In genomic region chr1:20165522-20165951, GRCh38 we compare ENCODE assay signal across 9 cellular contexts. TPM values are rescaled to one million over a fixed set of nuclear protein-coding genes. Genes with fewer than 3 reads are reported as not detected.
DNase-seq lines count a peak whose midpoint lies in the region; ATAC-seq and TF ChIP-seq lines count a peak whose summit lies in the region.
"Had no signal": no experiment of that assay in that cellular context is flagged by ENCODE, and none has a peak within 500 bp of the region (broad histone marks: within the 10 kb centered on the region; RNA-seq: fewer than 3 reads in every experiment).

No MANE protein-coding gene starts in this region.

- BruUV-seq in Caco-2 (replicated peaks; lab: Mats Ljungman, UMichigan) (no TSS peak), IMR-90 (replicated peaks; lab: Mats Ljungman, UMichigan) (no TSS peak)

- H4K5ac ChIP-seq in IMR-90 (ENCODE audit: low read depth, low read length): no peak overlapping the region

- H3K23ac ChIP-seq in IMR-90 (ENCODE audit: low read depth, low read length): no peak overlapping the region

- no peak overlapping the region for H3K14ac ChIP-seq in IMR-90 (replicated peaks; ENCODE audit: low read depth, low read length)

- peak; percentile 40 for ATAC-seq in IMR-90 (ENCODE audit: low read depth)
- ATAC-seq in HG03565 (IDR thresholded peaks at IDR 0.05; ENCODE audit: unreplicated experiment): no peak

- H2AFZ ChIP-seq in IMR-90 (replicated peaks; ENCODE audit: low read length, poor library complexity): no peak overlapping the region

- H2BK5ac ChIP-seq in IMR-90 (ENCODE audit: low read depth, low read length, poor library complexity, severe bottlenecking): no peak overlapping the region

- no peak overlapping the region for H4K8ac ChIP-seq in IMR-90 (ENCODE audit: low read depth in 2 of 2, low read length in 2 of 2)

- no peak overlapping the region for H2AK9ac ChIP-seq in IMR-90 (replicated peaks; ENCODE audit: low read depth, low read length, poor library complexity)

- POLR2A ChIA-PET in Caco-2 (lab: Charles Lee): no interaction called here
- POLR2A ChIA-PET in IMR-90 (lab: Charles Lee; ENCODE audit: unreplicated experiment): interaction anchor here (0.6 kb wide), 1 partner anchor 413 kb away, joined by 3 read pairs; no protein-coding TSS in a partner anchor

- no peak overlapping the region for H3K56ac ChIP-seq in IMR-90 (ENCODE audit: extremely low read depth, insufficient read depth, low read length)

- TF ChIP-seq RAD21 in IMR-90 (IDR thresholded peaks at IDR 0.05; ENCODE audit: low read length): no peak

- no peak overlapping the region for H3K27ac Mint-ChIP-seq in Caco-2 (ENCODE audit: unreplicated experiment)

- no peaks in the 10 kb centered on the region for H3K79me1 ChIP-seq in IMR-90 (ENCODE audit: low read depth in 1 of 2, low read length in 2 of 2)

- H3K36me3 ChIP-seq in Caco-2 (ENCODE audit: control insufficient read depth, insufficient read depth, low read length): no peaks in the 10 kb centered on the region
- H3K36me3 ChIP-seq in IMR-90 (ENCODE audit: control insufficient read depth, insufficient read depth, low read length): no peaks in the 10 kb centered on the region
- no peaks in the 10 kb centered on the region for H3K36me3 ChIP-seq in WERI-Rb-1
- H3K36me3 ChIP-seq in ascending aorta: no peaks in the 10 kb centered on the region

- CTCF ChIA-PET in Caco-2 (lab: Charles Lee) (no interaction called here), IMR-90 (lab: Yijun Ruan, JAX) (interaction anchor here (1.0 kb wide), 1 partner anchor 329 kb away, joined by 3 read pairs; no protein-coding TSS in a partner anchor)

- dilution Hi-C loops in IMR-90 (cut with HindIII; ENCODE audit: low sequenced_read_pairs, unreplicated experiment): no loop called here

- no peaks in the 10 kb centered on the region for H4K20me1 ChIP-seq in IMR-90 (ENCODE audit: insufficient read depth, low read length)

- TF ChIP-seq CTCF in Caco-2 (IDR thresholded peaks at IDR 0.05; ENCODE audit: insufficient read depth in 1 of 2, low read depth in 1 of 2, low read length in 1 of 2, severe bottlenecking in 1 of 2, unreplicated experiment in 1 of 2): peak; percentile 0 to 18
- TF ChIP-seq CTCF in IMR-90 (conservative IDR thresholded peaks at IDR 0.05; ENCODE audit: low read depth, low read length): 0 out of 2 replicates have a peak, but pooled peaks have one; percentile 12
- peak; percentile 60 for TF ChIP-seq CTCF in WERI-Rb-1 (IDR thresholded peaks at IDR 0.05; ENCODE audit: low read depth, low read length)
- no peak for TF ChIP-seq CTCF in ascending aorta (IDR thresholded peaks at IDR 0.05)

- in situ Hi-C loops in IMR-90 (cut with MboI; ENCODE audit: low sequenced_read_pairs): no loop called here

- H3K9me1 ChIP-seq in IMR-90 (ENCODE audit: insufficient read depth, low read length): no peaks in the 10 kb centered on the region

- H3K36me3 Mint-ChIP-seq in Caco-2 (ENCODE audit: insufficient read depth, unreplicated experiment): no peaks in the 10 kb centered on the region

- peaks cover 2% of the 10 kb centered on the region for H3K27me3 Mint-ChIP-seq in Caco-2 (ENCODE audit: insufficient read depth, unreplicated experiment)

- H3K4me1 ChIP-seq in Caco-2 (no peaks in the 10 kb centered on the region), IMR-90 (ENCODE audit: control insufficient read depth, insufficient read depth, low read length) (no peaks in the 10 kb centered on the region; the same call in 1 of the 2 replicates), ascending aorta (no peaks in the 10 kb centered on the region)
- H3K4me1 ChIP-seq: psoas muscle had no signal

- no peak overlapping the region for H3K27ac ChIP-seq in IMR-90 (ENCODE audit: insufficient read depth, low read length)
- H3K27ac ChIP-seq in WERI-Rb-1: no peak overlapping the region
- H3K27ac ChIP-seq in ascending aorta: no peak overlapping the region
- H3K27ac ChIP-seq: psoas muscle had no signal

- H2BK15ac ChIP-seq in IMR-90 (ENCODE audit: low read depth, low read length): no peak overlapping the region

- WGBS in IMR-90 (ENCODE audit: extremely low coverage in 2 of 2, insufficient read length in 1 of 2), 2 experiments: no CpG with 5 or more reads among the region's 16 CpGs

- no peak for TF ChIP-seq POLR2A in IMR-90 (IDR thresholded peaks at IDR 0.05; ENCODE audit: low read depth, low read length)

- no peak for DNase-seq in Caco-2
- no peak for DNase-seq in IMR-90
- DNase-seq in WERI-Rb-1: peak; percentile 21
- DNase-seq in left kidney (ENCODE audit: low read depth, low spot score): peak; percentile 44
- DNase-seq in ascending aorta (ENCODE audit: low spot score in 2 of 2): no peak
- no peak for DNase-seq in SHP77 treated with DMSO at 0.1 percent for 48 hours (lab: John Stamatoyannopoulos, UW)
- DNase-seq in D341Med (ENCODE audit: low spot score): no peak
- DNase-seq: psoas muscle had no signal

- no peaks in the 10 kb centered on the region for H3K27me3 ChIP-seq in Caco-2 (replicated peaks; ENCODE audit: control insufficient read depth, insufficient read depth, low read length)
- peaks cover 16% of the 10 kb centered on the region for H3K27me3 ChIP-seq in IMR-90 (ENCODE audit: control insufficient read depth, insufficient read depth, low read length)
- H3K27me3 ChIP-seq in WERI-Rb-1 (ENCODE audit: insufficient read depth, low read depth, severe bottlenecking): peaks cover 70% of the 10 kb centered on the region
- H3K27me3 ChIP-seq in ascending aorta: no peaks in the 10 kb centered on the region

- H3K9me3 ChIP-seq in Caco-2: peaks cover 2% of the 10 kb centered on the region; the same call in 1 of the 2 replicates
- H3K9me3 ChIP-seq in IMR-90 (ENCODE audit: control insufficient read depth, insufficient read depth, low read length): peaks cover 11% of the 10 kb centered on the region
- peaks cover 29% of the 10 kb centered on the region for H3K9me3 ChIP-seq in WERI-Rb-1 (ENCODE audit: severe bottlenecking)
- peaks cover 6 to 18% of the 10 kb centered on the region in 2 donors for H3K9me3 ChIP-seq in ascending aorta
- H3K9me3 ChIP-seq: psoas muscle had no signal

- no peak overlapping the region for H2BK20ac ChIP-seq in IMR-90 (ENCODE audit: low read depth, low read length)

- no peak overlapping the region for H3K4ac ChIP-seq in IMR-90 (ENCODE audit: low read depth, low read length)

- intact Hi-C loops in Caco-2 (cut with micrococcal nuclease; ENCODE audit: unreplicated experiment) (no loop called here), IMR-90 (cut with micrococcal nuclease) (no loop called here), ascending aorta (cut with DNase I) (no loop called here)

- H3K4me2 ChIP-seq in IMR-90 (ENCODE audit: low read depth, low read length): no peak overlapping the region

- H3K4me3 Mint-ChIP-seq in Caco-2 (ENCODE audit: unreplicated experiment): no peak overlapping the region

- H4K91ac ChIP-seq in IMR-90 (ENCODE audit: insufficient read depth, low read depth, low read length): no peak overlapping the region

- no peak overlapping the region for H3K18ac ChIP-seq in IMR-90 (ENCODE audit: low read depth, low read length)

- H3K9me3 Mint-ChIP-seq in Caco-2 (ENCODE audit: unreplicated experiment): peaks cover 20% of the 10 kb centered on the region

- H3K4me3 ChIP-seq in Caco-2 (ENCODE audit: low read depth, low read length) (no peak overlapping the region), IMR-90 (ENCODE audit: insufficient read depth, low read depth, low read length) (no peak overlapping the region), WERI-Rb-1 (ENCODE audit: low read depth, low read length) (no peak overlapping the region), ascending aorta (no peak overlapping the region)
- H3K4me3 ChIP-seq: psoas muscle had no signal

- H3K9ac ChIP-seq in IMR-90 (ENCODE audit: low read depth, low read length): no peak overlapping the region

- H2BK120ac ChIP-seq in IMR-90 (ENCODE audit: low read depth, low read length): no peak overlapping the region

- H2AK5ac ChIP-seq in IMR-90 (ENCODE audit: low read depth, low read length): no peak overlapping the region

- no peaks in the 10 kb centered on the region for H3K4me1 Mint-ChIP-seq in Caco-2 (ENCODE audit: low read depth, unreplicated experiment)

TF ChIP-seq in IMR-90, 13 proteins besides CTCF, POLR2A, EP300 and RAD21:
- no peak for TF ChIP-seq MAFK (IDR thresholded peaks at IDR 0.05; ENCODE audit: low read depth, low read length)
- TF ChIP-seq USF2 (IDR thresholded peaks at IDR 0.05; ENCODE audit: low read depth, low read length): no peak
- no peak for TF ChIP-seq CHD1 (IDR thresholded peaks at IDR 0.05; ENCODE audit: low read depth, low read length)
- no peak for TF ChIP-seq SMC3 (IDR thresholded peaks at IDR 0.05; ENCODE audit: low read depth, low read length)
- no peak for TF ChIP-seq RCOR1 (IDR thresholded peaks at IDR 0.05; ENCODE audit: insufficient replicate concordance, low read length)

RNA-seq across cellular contexts. Expression of gene UBXN10, which starts 20.4 kb away (rescaled TPM):
- 0.05 and 0.07 TPM in 2 replicates for total RNA-seq in Caco-2 (2022)
- not detected in 2 replicates for total RNA-seq in IMR-90 (2012; rRNA removed)
- polyA plus RNA-seq in IMR-90 (2012; rRNA removed): not detected in 2 replicates
- not detected in 2 replicates for polyA plus RNA-seq in IMR-90 (2012; cell fraction: cytosol; rRNA removed)
- polyA plus RNA-seq in IMR-90 (2012; cell fraction: nucleus; rRNA removed; ENCODE audit: low replicate concordance): not detected in 2 replicates
- total RNA-seq in ascending aorta: not detected

RNA-seq across cellular contexts. Expression of gene PLA2G2C, which starts 20.8 kb away (rescaled TPM):
- not detected in 2 replicates for total RNA-seq in Caco-2 (2022)
- not detected in 2 replicates for total RNA-seq in IMR-90 (2012; rRNA removed)
- not detected in 2 replicates for polyA plus RNA-seq in IMR-90 (2012; rRNA removed)
- not detected in 2 replicates for polyA plus RNA-seq in IMR-90 (2012; cell fraction: cytosol; rRNA removed)
- not detected in 2 replicates for polyA plus RNA-seq in IMR-90 (2012; cell fraction: nucleus; rRNA removed; ENCODE audit: low replicate concordance)
- not detected for total RNA-seq in ascending aorta
- total RNA-seq: psoas muscle had no signal
- polyA plus RNA-seq: psoas muscle had no signal

RNA-seq across cellular contexts. Expression of gene PLA2G2F, which starts 26.4 kb away (rescaled TPM):
- total RNA-seq in Caco-2 (2022): not detected in 2 replicates
- total RNA-seq in IMR-90 (2012; rRNA removed): not detected in 2 replicates
- not detected in 2 replicates for polyA plus RNA-seq in IMR-90 (2012; rRNA removed)
- polyA plus RNA-seq in IMR-90 (2012; cell fraction: cytosol; rRNA removed): not detected in 2 replicates
- not detected in 2 replicates for polyA plus RNA-seq in IMR-90 (2012; cell fraction: nucleus; rRNA removed; ENCODE audit: low replicate concordance)
- not detected for total RNA-seq in ascending aorta
- total RNA-seq: psoas muscle had no signal

RNA-seq across cellular contexts. Expression of gene PLA2G2D, which starts 46.2 kb away (rescaled TPM):
- total RNA-seq in Caco-2 (2022) (not detected in 2 replicates), IMR-90 (2012; rRNA removed) (not detected in 2 replicates), ascending aorta (not detected)
- not detected in 2 replicates for polyA plus RNA-seq in IMR-90 (2012; rRNA removed)
- polyA plus RNA-seq in IMR-90 (2012; cell fraction: cytosol; rRNA removed): not detected in 2 replicates
- polyA plus RNA-seq in IMR-90 (2012; cell fraction: nucleus; rRNA removed; ENCODE audit: low replicate concordance): not detected in 2 replicates
- total RNA-seq: psoas muscle had no signal
- polyA plus RNA-seq: psoas muscle had no signal

Comparison
In these comparisons a context has a peak if more than half of its experiments do, and no peak if none do; other contexts are left out.
1. DNase-seq: peak in WERI-Rb-1 (single experiment) and left kidney (single experiment); none in Caco-2 (0 of 2), IMR-90 (single experiment), ascending aorta (0 of 2), SHP77 treated with DMSO at 0.1 percent for 48 hours (single experiment) and D341Med (single experiment).
2. CTCF ChIP-seq: peak in Caco-2 (2 of 2), IMR-90 (single experiment) and WERI-Rb-1 (single experiment); none in ascending aorta (0 of 3).